Comparison of ENCODE assay signal across 8 cellular contexts in the genomic region with DNA sequence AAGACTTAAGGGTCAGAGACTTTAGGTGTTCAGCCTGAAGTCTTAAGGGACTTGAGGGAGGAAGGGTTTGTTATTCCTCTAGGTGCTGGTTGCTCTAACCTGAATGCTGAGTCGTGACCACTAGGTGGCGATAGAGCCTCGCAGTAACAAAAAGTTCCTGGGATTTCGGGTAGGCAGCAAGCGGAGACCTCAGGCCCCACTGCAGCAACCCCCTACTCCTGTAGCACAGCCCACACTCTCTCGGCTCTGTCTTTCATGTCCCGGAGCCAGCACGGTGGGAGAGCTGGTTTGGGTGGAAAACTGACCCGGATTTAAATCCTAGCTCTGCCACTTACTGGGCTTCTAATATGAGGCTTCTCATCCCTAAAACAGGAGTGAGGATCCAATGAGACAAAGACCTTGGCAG.
DNase-seq lines count a peak whose midpoint lies in the region; ATAC-seq and TF ChIP-seq lines count a peak whose summit lies in the region.

No MANE protein-coding gene starts in this region.

- CTCF ChIA-PET in activated naive CD4-positive, alpha-beta T cell treated with anti-CD3 and anti-CD28 coated beads for 36 hours (lab: Charles Lee): interaction anchor here (0.6 to 1.6 kb wide), 13 partner anchors 9 to 898 kb away, joined by 3 to 7 read pairs (median 4); no protein-coding TSS in a partner anchor

- H3K9me3 Mint-ChIP-seq in activated naive CD4-positive, alpha-beta T cell treated with anti-CD3 and anti-CD28 coated beads for 36 hours: peaks cover 2% of the 10 kb centered on the region

- H3K4me1 Mint-ChIP-seq in activated naive CD4-positive, alpha-beta T cell treated with anti-CD3 and anti-CD28 coated beads for 36 hours (ENCODE audit: low read depth): peaks cover 12% of the 10 kb centered on the region

- intact Hi-C loops in activated naive CD4-positive, alpha-beta T cell treated with anti-CD3 and anti-CD28 coated beads for 36 hours (cut with micrococcal nuclease): loop anchor here (1.0 to 10.0 kb wide), 5 partner anchors 192 to 902 kb away; partner anchors contain the start of gene RARS1
- intact Hi-C loops in upper lobe of right lung (cut with DNase I): no loop called here

- no peak overlapping the region for H3K4me2 ChIP-seq in parathyroid adenoma (ENCODE audit: low read length)

- no peaks in the 10 kb centered on the region; the same call in 1 of the 2 replicates for H3K9me3 ChIP-seq in BE2C
- H3K9me3 ChIP-seq in RWPE2 (ENCODE audit: severe bottlenecking): no peaks in the 10 kb centered on the region
- no peaks in the 10 kb centered on the region for H3K9me3 ChIP-seq in parathyroid adenoma (ENCODE audit: control insufficient read depth, low read length)
- no peaks in the 10 kb centered on the region for H3K9me3 ChIP-seq in upper lobe of right lung

- H3K27ac ChIP-seq in RWPE2 (ENCODE audit: poor library complexity, severe bottlenecking) (no peak overlapping the region), parathyroid adenoma (no peak overlapping the region), upper lobe of right lung (no peak overlapping the region)

- DNase-seq in BE2C: peak; percentile 84
- peak; percentile 70 for DNase-seq in KG1 (lab: John Stamatoyannopoulos, UW)
- no peak for DNase-seq in RWPE2 (ENCODE audit: low spot score)
- DNase-seq in activated naive CD4-positive, alpha-beta T cell treated with anti-CD3 and anti-CD28 coated beads for 36 hours: peak; percentile 78
- DNase-seq in glomerular visceral epithelial cell (ENCODE audit: extremely low spot score): peak; percentile 67
- peak; percentile 68 for DNase-seq in upper lobe of right lung

- H3K36me3 ChIP-seq in BE2C: peaks cover 96% of the 10 kb centered on the region
- no peaks in the 10 kb centered on the region for H3K36me3 ChIP-seq in RWPE2 (ENCODE audit: low read depth)
- no peaks in the 10 kb centered on the region for H3K36me3 ChIP-seq in parathyroid adenoma (ENCODE audit: control insufficient read depth, insufficient read depth, low read length)
- no peaks in the 10 kb centered on the region for H3K36me3 ChIP-seq in upper lobe of right lung

- TF ChIP-seq CTCF in BE2C (IDR thresholded peaks at IDR 0.05; ENCODE audit: low read depth, low read length): peak; percentile 96
- TF ChIP-seq CTCF in RWPE2 (IDR thresholded peaks at IDR 0.05; ENCODE audit: poor library complexity, severe bottlenecking): peak; percentile 99
- peak; percentile 92 for TF ChIP-seq CTCF in parathyroid adenoma (IDR thresholded peaks at IDR 0.05)
- TF ChIP-seq CTCF in upper lobe of right lung (IDR thresholded peaks at IDR 0.05): peak; percentile 92

- H3K36me3 Mint-ChIP-seq in activated naive CD4-positive, alpha-beta T cell treated with anti-CD3 and anti-CD28 coated beads for 36 hours (ENCODE audit: low read depth): no peaks in the 10 kb centered on the region

- H3K4me3 ChIP-seq in BE2C (ENCODE audit: low read depth, low read length) (no peak overlapping the region), RWPE2 (ENCODE audit: severe bottlenecking) (no peak overlapping the region), parathyroid adenoma (ENCODE audit: low read depth, low read length) (no peak overlapping the region), upper lobe of right lung (no peak overlapping the region)

- H3K27me3 ChIP-seq in BE2C: no peaks in the 10 kb centered on the region
- H3K27me3 ChIP-seq in RWPE2 (ENCODE audit: insufficient read depth, poor library complexity, severe bottlenecking): no peaks in the 10 kb centered on the region
- no peaks in the 10 kb centered on the region for H3K27me3 ChIP-seq in parathyroid adenoma (ENCODE audit: control insufficient read depth, insufficient read depth, low read length)
- no peaks in the 10 kb centered on the region for H3K27me3 ChIP-seq in upper lobe of right lung

- ATAC-seq in GM19351 (IDR thresholded peaks at IDR 0.05; ENCODE audit: unreplicated experiment): peak; percentile 59
- ATAC-seq in RWPE2 (ENCODE audit: low read depth): peak; percentile 75
- peak; percentile 67 for ATAC-seq in upper lobe of right lung

- no peaks in the 10 kb centered on the region for H3K79me2 ChIP-seq in parathyroid adenoma

- H3K27me3 Mint-ChIP-seq in activated naive CD4-positive, alpha-beta T cell treated with anti-CD3 and anti-CD28 coated beads for 36 hours (ENCODE audit: low read depth): no peaks in the 10 kb centered on the region

- H3K9ac ChIP-seq in parathyroid adenoma: no peak overlapping the region

- H3K4me1 ChIP-seq in BE2C: peaks cover 7% of the 10 kb centered on the region
- no peaks in the 10 kb centered on the region for H3K4me1 ChIP-seq in RWPE2 (ENCODE audit: insufficient read depth, poor library complexity, severe bottlenecking)
- H3K4me1 ChIP-seq in parathyroid adenoma: no peaks in the 10 kb centered on the region
- H3K4me1 ChIP-seq in upper lobe of right lung: peaks cover 4% of the 10 kb centered on the region

- no peak overlapping the region for H2AFZ ChIP-seq in parathyroid adenoma

- H3K27ac Mint-ChIP-seq in activated naive CD4-positive, alpha-beta T cell treated with anti-CD3 and anti-CD28 coated beads for 36 hours: no peak overlapping the region

- H3K4me3 Mint-ChIP-seq in activated naive CD4-positive, alpha-beta T cell treated with anti-CD3 and anti-CD28 coated beads for 36 hours: no peak overlapping the region
